In genomic region chr6:150755524-150755923, GRCh38 we compare ENCODE assay signal across 24 cellular contexts.
DNase-seq lines count a peak whose midpoint lies in the region; ATAC-seq, FAIRE-seq and TF ChIP-seq lines count a peak whose summit lies in the region.
"Had no signal": no experiment of that assay in that cellular context is flagged by ENCODE, and none has a peak within 500 bp of the region (broad histone marks: within the 10 kb centered on the region; RNA-seq: fewer than 3 reads in every experiment).

No MANE protein-coding gene starts in this region.

- H3K27me3 ChIP-seq in astrocyte (ENCODE audit: insufficient read depth, low read length) (no peaks in the 10 kb centered on the region), neural progenitor cell (no peaks in the 10 kb centered on the region), subcutaneous abdominal adipose tissue (ENCODE audit: control insufficient read depth in 5 of 5, insufficient read depth in 4 of 5, low read length in 5 of 5) (no peaks in the 10 kb centered on the region)
- H3K27me3 ChIP-seq: BLaER1 treated with 17β-estradiol and CSF1 and Interleukin-3, amounts not matched to agents 10 nM and 100 nM had no signal

- H3K4me1 Mint-ChIP-seq in astrocyte (ENCODE audit: low read depth, unreplicated experiment) = peaks cover 28% of the 10 kb centered on the region
- H3K4me1 Mint-ChIP-seq in neural progenitor cell = peaks cover 70% of the 10 kb centered on the region

- H3K79me2 ChIP-seq in astrocyte (ENCODE audit: insufficient read depth, low read length) = peaks cover 10% of the 10 kb centered on the region
- no peaks in the 10 kb centered on the region for H3K79me2 ChIP-seq in neural progenitor cell (ENCODE audit: low read depth)

- H3K27ac ChIP-seq in astrocyte (ENCODE audit: low read depth, low read length) = peak overlapping the region; percentile 43
- H3K27ac ChIP-seq in neural progenitor cell = no peak overlapping the region
- H3K27ac ChIP-seq in subcutaneous abdominal adipose tissue (ENCODE audit: low read depth, low read length) = peak overlapping the region; percentile 54
- H3K27ac ChIP-seq: BLaER1 treated with 17β-estradiol and CSF1 and Interleukin-3, amounts not matched to agents 10 nM and 100 nM; GM23248; KMS-11 had no signal

- H3K4me3 ChIP-seq in astrocyte (ENCODE audit: insufficient read depth, low read depth, low read length) (no peak overlapping the region), neural progenitor cell (no peak overlapping the region), subcutaneous abdominal adipose tissue (ENCODE audit: low read depth in 1 of 5, low read length in 5 of 5) (no peak overlapping the region)
- H3K4me3 ChIP-seq: BLaER1 treated with 17β-estradiol and CSF1 and Interleukin-3, amounts not matched to agents 10 nM and 100 nM; GM23248; HAP-1 had no signal

- H3F3A ChIP-seq in neural progenitor cell (ENCODE audit: low read depth) = peaks cover 26% of the 10 kb centered on the region

- H3K4me3 Mint-ChIP-seq in astrocyte (ENCODE audit: unreplicated experiment) (no peak overlapping the region), neural progenitor cell (no peak overlapping the region)
- H3K4me3 Mint-ChIP-seq: CD8-positive, alpha-beta T cell had no signal

- no peaks in the 10 kb centered on the region for H3K9me3 ChIP-seq in astrocyte (ENCODE audit: insufficient read depth, low read depth, low read length)
- no peaks in the 10 kb centered on the region for H3K9me3 ChIP-seq in neural progenitor cell (ENCODE audit: low read depth)
- H3K9me3 ChIP-seq in subcutaneous abdominal adipose tissue (ENCODE audit: control insufficient read depth in 5 of 5, low read length in 5 of 5) = no peaks in the 10 kb centered on the region
- H3K9me3 ChIP-seq: BLaER1 treated with 17β-estradiol and CSF1 and Interleukin-3, amounts not matched to agents 10 nM and 100 nM; HAP-1 had no signal

- intact Hi-C loops in cardiac septum (cut with DNase I) (no loop called here), left cardiac atrium (cut with DNase I) (no loop called here)

- H3K36me3 ChIP-seq in astrocyte (ENCODE audit: insufficient read depth, low read length) (no peaks in the 10 kb centered on the region), neural progenitor cell (no peaks in the 10 kb centered on the region), subcutaneous abdominal adipose tissue (ENCODE audit: control insufficient read depth in 5 of 5, insufficient read depth in 5 of 5, low read length in 5 of 5) (no peaks in the 10 kb centered on the region)
- H3K36me3 ChIP-seq: BLaER1 treated with 17β-estradiol and CSF1 and Interleukin-3, amounts not matched to agents 10 nM and 100 nM; HAP-1 had no signal

- DNase-seq in cardiac septum (ENCODE audit: low spot score) (peak; percentile 75), left cardiac atrium (no peak), astrocyte (ENCODE audit: low read depth) (no peak), neural progenitor cell (ENCODE audit: low spot score) (no peak), NCI-H1436 (lab: John Stamatoyannopoulos, UW) (no peak)
- DNase-seq: 8988T; CD8-positive, alpha-beta T cell; IMR-90; NCI-H1694; NCI-H2171; NCI-H345; NCI-H524; NCI-H774; NK-92 treated with Interleukin-12 subunit alpha and Interleukin-12 subunit beta, amount 100 ng/mL, for 24 hours had no signal

- H3K9me3 Mint-ChIP-seq in astrocyte (ENCODE audit: unreplicated experiment) = peaks cover 2% of the 10 kb centered on the region
- peaks cover 3% of the 10 kb centered on the region for H3K9me3 Mint-ChIP-seq in neural progenitor cell
- H3K9me3 Mint-ChIP-seq: CD8-positive, alpha-beta T cell had no signal

- ATAC-seq in left cardiac atrium (no peak), GM18868 (IDR thresholded peaks at IDR 0.05; ENCODE audit: unreplicated experiment) (no peak)
- ATAC-seq: CD8-positive, alpha-beta T cell; Panc1 had no signal

- H3K4me2 ChIP-seq in astrocyte (ENCODE audit: low read length) (no peak overlapping the region), neural progenitor cell (no peak overlapping the region)
- H3K4me2 ChIP-seq: BLaER1 treated with 17β-estradiol and CSF1 and Interleukin-3, amounts not matched to agents 10 nM and 100 nM; KMS-11 had no signal

- H4K20me1 ChIP-seq in astrocyte (ENCODE audit: insufficient read depth, low read length) = no peaks in the 10 kb centered on the region
- no peaks in the 10 kb centered on the region for H4K20me1 ChIP-seq in neural progenitor cell (ENCODE audit: low read depth)

- H3K9ac ChIP-seq in astrocyte (ENCODE audit: low read length) (no peak overlapping the region), neural progenitor cell (no peak overlapping the region), subcutaneous abdominal adipose tissue (ENCODE audit: low read length in 5 of 5) (no peak overlapping the region)
- H3K9ac ChIP-seq: BLaER1 treated with 17β-estradiol and CSF1 and Interleukin-3, amounts not matched to agents 10 nM and 100 nM; GM23248; KMS-11 had no signal

- H3K4me1 ChIP-seq in astrocyte (ENCODE audit: insufficient read depth, low read length) (peaks cover 27% of the 10 kb centered on the region), neural progenitor cell (peaks cover 28% of the 10 kb centered on the region), subcutaneous abdominal adipose tissue (ENCODE audit: control insufficient read depth in 5 of 5, insufficient read depth in 5 of 5, low read length in 5 of 5) (peaks cover 0 to 15% (median 0%) of the 10 kb centered on the region in 5 donors)

- TF ChIP-seq CTCF in astrocyte (IDR thresholded peaks at IDR 0.05; ENCODE audit: insufficient read depth, low read depth, low read length) = no peak
- TF ChIP-seq CTCF in neural progenitor cell (IDR thresholded peaks at IDR 0.05) = no peak

- H2AFZ ChIP-seq in astrocyte (ENCODE audit: low read depth, low read length) (peak overlapping the region; percentile 6), neural progenitor cell (replicated peaks) (no peak overlapping the region)
- H2AFZ ChIP-seq: GM23248 had no signal

- no peak overlapping the region for H3K27ac Mint-ChIP-seq in astrocyte (ENCODE audit: unreplicated experiment)
- H3K27ac Mint-ChIP-seq in neural progenitor cell = peak overlapping the region; percentile 87
- H3K27ac Mint-ChIP-seq: CD8-positive, alpha-beta T cell had no signal

- H3K27me3 Mint-ChIP-seq in astrocyte (ENCODE audit: low read depth, unreplicated experiment) = no peaks in the 10 kb centered on the region
- peaks cover 4% of the 10 kb centered on the region for H3K27me3 Mint-ChIP-seq in neural progenitor cell (ENCODE audit: insufficient read depth, low read depth)

- FAIRE-seq in astrocyte (lab: Jason Lieb, UNC) = no peak
- FAIRE-seq: G401.6, GM12892, HTR-8/SVneo had no signal

- H3K36me3 Mint-ChIP-seq in astrocyte (ENCODE audit: low read depth, unreplicated experiment) = no peaks in the 10 kb centered on the region
- peaks cover 31% of the 10 kb centered on the region for H3K36me3 Mint-ChIP-seq in neural progenitor cell
- H3K36me3 Mint-ChIP-seq: CD8-positive, alpha-beta T cell had no signal
